ENCODE assay signal across 12 cellular contexts in genomic region chr2:190217616-190218015, GRCh38.
"Had no signal": no experiment of that assay in that cellular context is flagged by ENCODE, and none has a peak within 500 bp of the region (broad histone marks: within the 10 kb centered on the region; RNA-seq: fewer than 3 reads in every experiment).

No MANE protein-coding gene starts in this region.

- DNase-seq: NCI-H1436 treated with DMSO at 0.1 percent for 48 hours, NCI-H1694 treated with DMSO at 0.1 percent for 48 hours, NCI-H187 treated with DMSO at 0.1 percent for 48 hours, NCI-H2227 treated with DMSO at 0.1 percent for 48 hours, NCI-H774, SIG-M5 had no signal

- H2AFZ ChIP-seq: PC-9 had no signal

- ATAC-seq: Panc1, SK-N-SH treated with all-trans-retinoic acid at 6 μM for 48 hours had no signal

- H3K27me3 ChIP-seq: SJCRH30 had no signal

- H3K4me3 ChIP-seq: PC-9, SJCRH30, SK-N-MC had no signal

- H3K4me2 ChIP-seq: PC-9 had no signal

- H3K27ac ChIP-seq: PC-9, RWPE1, SJCRH30 had no signal
